Comparison of ENCODE assay signal across 13 cellular contexts in the genomic region with DNA sequence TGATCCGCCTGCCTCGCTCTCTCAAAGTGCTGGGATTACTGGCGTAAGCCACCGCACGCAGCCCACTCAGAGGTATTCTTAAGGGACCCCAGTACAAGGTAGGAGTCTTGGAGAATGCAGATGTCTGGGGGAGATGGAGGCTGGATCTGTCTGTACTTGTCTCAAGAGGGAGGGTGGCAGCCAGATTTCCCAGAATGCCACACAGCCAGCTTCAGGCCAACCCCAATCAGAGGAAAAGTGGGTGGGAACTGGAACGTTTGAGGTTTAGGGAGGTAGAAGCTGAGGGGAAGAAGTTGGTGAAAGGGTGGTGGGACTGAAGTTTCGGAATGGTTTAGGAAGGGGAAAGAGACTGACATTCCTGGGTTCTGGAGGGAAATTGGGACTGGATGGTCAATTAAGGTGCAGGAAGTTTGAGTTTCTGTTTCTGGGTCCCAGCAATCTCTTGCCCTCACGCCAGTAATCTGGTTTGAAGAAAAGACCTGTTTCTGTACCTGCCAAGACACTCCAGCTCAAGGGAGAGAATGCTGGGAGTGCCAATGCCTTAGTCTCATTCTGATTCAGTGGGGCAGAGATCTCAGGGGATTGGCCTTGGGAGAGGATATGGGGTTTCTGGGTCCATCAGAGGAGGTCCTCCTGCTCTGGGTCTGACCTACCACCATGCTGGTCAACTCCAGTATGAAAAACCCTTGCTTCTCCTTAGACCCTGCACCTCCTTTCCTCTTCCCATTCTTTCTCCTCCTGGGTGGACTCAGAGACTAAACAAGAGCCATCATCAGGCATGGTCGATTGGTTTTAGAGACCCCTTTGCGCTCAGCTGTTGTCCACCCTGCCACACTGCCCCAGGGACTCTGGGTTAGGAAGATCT. TPM values are rescaled to one million over a fixed set of nuclear protein-coding genes. Genes with fewer than 3 reads are reported as not detected.
DNase-seq lines count a peak whose midpoint lies in the region; ATAC-seq and TF ChIP-seq lines count a peak whose summit lies in the region.
"Had no signal": no experiment of that assay in that cellular context is flagged by ENCODE, and none has a peak within 500 bp of the region (broad histone marks: within the 10 kb centered on the region; RNA-seq: fewer than 3 reads in every experiment).

No MANE protein-coding gene starts in this region.

- H3K79me2 ChIP-seq in GM23338 (replicated peaks; ENCODE audit: insufficient read depth) (no peaks in the 10 kb centered on the region), hepatocyte (no peaks in the 10 kb centered on the region)

- H3K4me1 ChIP-seq in GM23338 (ENCODE audit: insufficient read depth), result peaks cover 50% of the 10 kb centered on the region
- H3K4me1 ChIP-seq in neuronal stem cell (ENCODE audit: control insufficient read depth in 2 of 2, insufficient read depth in 1 of 2, low read depth in 1 of 2, low read length in 2 of 2), result peaks cover 22 to 38% of the 10 kb centered on the region in 2 donors
- H3K4me1 ChIP-seq in testis, result peaks cover 3% of the 10 kb centered on the region
- H3K4me1 ChIP-seq in hepatocyte (ENCODE audit: insufficient read depth), result no peaks in the 10 kb centered on the region
- H3K4me1 ChIP-seq: SJSA1 had no signal

- intact Hi-C loops in testis (cut with DNase I; ENCODE audit: low total_unique reads), result no loop called here

- H3K4me2 ChIP-seq in GM23338, result peak overlapping the region; percentile 60; the same call in 1 of the 2 replicates
- H3K4me2 ChIP-seq in neuronal stem cell (ENCODE audit: insufficient read depth, low read length, poor library complexity, severe bottlenecking), result no peak overlapping the region
- H3K4me2 ChIP-seq in hepatocyte, result no peak overlapping the region

- H3K4me1 Mint-ChIP-seq in GM23338, result peaks cover 54% of the 10 kb centered on the region

- TF ChIP-seq POLR2A in testis (IDR thresholded peaks at IDR 0.05), result no peak

- H3K27ac ChIP-seq in GM23338 (ENCODE audit: low read depth), result no peak overlapping the region
- peak overlapping the region; percentile 75 for H3K27ac ChIP-seq in SK-N-MC
- H3K27ac ChIP-seq in neuronal stem cell (replicated peaks; ENCODE audit: low read length), result peak overlapping the region; percentile 0
- no peak overlapping the region for H3K27ac ChIP-seq in testis
- H3K27ac ChIP-seq in hepatocyte, result no peak overlapping the region
- H3K27ac ChIP-seq: cardiac muscle cell, SJSA1 had no signal

- peaks cover 18% of the 10 kb centered on the region for H3K27me3 ChIP-seq in GM23338 (ENCODE audit: insufficient read depth)
- H3K27me3 ChIP-seq in neuronal stem cell (ENCODE audit: control insufficient read depth in 3 of 3, insufficient read depth in 3 of 3, low read depth in 1 of 3, low read length in 3 of 3), result peaks cover 0 to 12% (median 0%) of the 10 kb centered on the region in 3 experiments
- no peaks in the 10 kb centered on the region for H3K27me3 ChIP-seq in testis
- H3K27me3 ChIP-seq in hepatocyte, result no peaks in the 10 kb centered on the region
- H3K27me3 ChIP-seq: cardiac muscle cell, SJSA1 had no signal

- peaks cover 6% of the 10 kb centered on the region for H3K79me1 ChIP-seq in neuronal stem cell (ENCODE audit: low read depth, low read length)

- no peaks in the 10 kb centered on the region for H3K9me3 Mint-ChIP-seq in GM23338

- no peak overlapping the region for H3K4me3 ChIP-seq in GM23338
- H3K4me3 ChIP-seq in SK-N-MC, result no peak overlapping the region
- peak overlapping the region; percentile 97 for H3K4me3 ChIP-seq in epithelial cell of esophagus (ENCODE audit: low read length)
- no peak overlapping the region for H3K4me3 ChIP-seq in neuronal stem cell (ENCODE audit: low read length in 2 of 2)
- no peak overlapping the region for H3K4me3 ChIP-seq in testis
- H3K4me3 ChIP-seq in hepatocyte, result no peak overlapping the region
- H3K4me3 ChIP-seq: cardiac muscle cell, SJSA1 had no signal

- H2AFZ ChIP-seq in GM23338 (no peak overlapping the region), neuronal stem cell (ENCODE audit: low read length) (no peak overlapping the region), hepatocyte (no peak overlapping the region)

- H3K36me3 Mint-ChIP-seq in GM23338 (ENCODE audit: low read depth), result peaks cover 25% of the 10 kb centered on the region

- no peak for ATAC-seq in GM23338

- H4K8ac ChIP-seq in neuronal stem cell (ENCODE audit: low read depth, low read length), result no peak overlapping the region

- H2AK5ac ChIP-seq in neuronal stem cell (ENCODE audit: low read depth, low read length), result no peak overlapping the region

- H4K20me1 ChIP-seq in GM23338 (replicated peaks; ENCODE audit: insufficient read depth) (no peaks in the 10 kb centered on the region; the same call in 1 of the 2 replicates), hepatocyte (ENCODE audit: insufficient read depth, poor library complexity, severe bottlenecking) (no peaks in the 10 kb centered on the region)

- H2BK5ac ChIP-seq in neuronal stem cell (ENCODE audit: low read length), result no peak overlapping the region

- H3K36me3 ChIP-seq in GM23338 (ENCODE audit: insufficient read depth) (no peaks in the 10 kb centered on the region), SK-N-MC (ENCODE audit: insufficient read depth, low read length) (peaks cover 26% of the 10 kb centered on the region), neuronal stem cell (replicated peaks in 1 of 2; ENCODE audit: control insufficient read depth in 2 of 2, insufficient read depth in 2 of 2, low read length in 2 of 2) (peaks cover 14 to 29% of the 10 kb centered on the region in 2 donors), testis (ENCODE audit: low read depth, missing control alignments) (no peaks in the 10 kb centered on the region), hepatocyte (replicated peaks; ENCODE audit: insufficient read depth, low read depth) (no peaks in the 10 kb centered on the region)

- 0 out of 3 replicates have a peak overlapping the region, but pooled peaks have one; percentile 9 for H3K4me3 Mint-ChIP-seq in GM23338

- no peak overlapping the region for H3K9ac ChIP-seq in SK-N-MC (ENCODE audit: insufficient read length)
- H3K9ac ChIP-seq in neuronal stem cell (ENCODE audit: low read depth, low read length, poor library complexity), result no peak overlapping the region

- no peak overlapping the region for H3K27ac Mint-ChIP-seq in GM23338

- H3K9me2 ChIP-seq in GM23338 (ENCODE audit: insufficient read depth), result 0 out of 2 replicates have a peak, but pooled peaks cover 9% of the 10 kb centered on the region
- no peaks in the 10 kb centered on the region for H3K9me2 ChIP-seq in hepatocyte (replicated peaks; ENCODE audit: insufficient read depth)

- H2BK15ac ChIP-seq in neuronal stem cell (ENCODE audit: low read length), result no peak overlapping the region

- H3K27me3 Mint-ChIP-seq in GM23338 (ENCODE audit: insufficient read depth, low read depth, poor library complexity), result peaks cover 20% of the 10 kb centered on the region

- H3K9me3 ChIP-seq in SK-N-MC (ENCODE audit: low read depth, low read length) (no peaks in the 10 kb centered on the region), neuronal stem cell (replicated peaks in 1 of 2; ENCODE audit: control insufficient read depth in 2 of 2, insufficient read depth in 1 of 2, low read depth in 1 of 2, low read length in 2 of 2) (no peaks in the 10 kb centered on the region), testis (no peaks in the 10 kb centered on the region), hepatocyte (ENCODE audit: low read depth) (no peaks in the 10 kb centered on the region)
- H3K9me3 ChIP-seq: SJSA1 had no signal

- peaks cover 13% of the 10 kb centered on the region; the same call in 1 of the 2 replicates for H3F3A ChIP-seq in GM23338 (replicated peaks; ENCODE audit: low read depth)

- no peak overlapping the region for H3K23ac ChIP-seq in neuronal stem cell (ENCODE audit: low read depth, low read length, poor library complexity)

- H2BK12ac ChIP-seq in neuronal stem cell (ENCODE audit: low read length), result no peak overlapping the region

- no peak overlapping the region for H3K14ac ChIP-seq in neuronal stem cell (ENCODE audit: low read length)

- 100% methylated on average over 1 of the region's 10 CpGs; no CpG with 5 or more reads in 1 of the 2 donors for WGBS in neuronal stem cell (ENCODE audit: extremely low coverage in 2 of 2, insufficient read length in 2 of 2, insufficient replicate concordance in 1 of 2), 2 donors
- 82 to 84% methylated on average over 10 of the region's 10 CpGs for WGBS in testis, 2 donors
- WGBS in hepatocyte (ENCODE audit: low lambda C conversion rate, missing lambda C conversion rate), result 88% methylated on average over 10 of the region's 10 CpGs

- peak overlapping the region; percentile 20 for H3K18ac ChIP-seq in neuronal stem cell (ENCODE audit: low read length)

- no peak overlapping the region for H3K4ac ChIP-seq in neuronal stem cell (ENCODE audit: low read length)

- no peak for DNase-seq in GM23338 (ENCODE audit: low spot score)
- no peak for DNase-seq in SK-N-MC (ENCODE audit: low read depth, low spot score)
- DNase-seq in epithelial cell of esophagus (ENCODE audit: low read depth), result peak; percentile 67
- DNase-seq in neuronal stem cell (ENCODE audit: low spot score), result no peak
- no peak for DNase-seq in testis
- no peak for DNase-seq in RKO (ENCODE audit: low spot score)
- no peak for DNase-seq in hepatocyte (ENCODE audit: low spot score)
- DNase-seq in central memory CD4-positive, alpha-beta T cell, result no peak
- DNase-seq: stimulated activated CD4-positive, alpha-beta T cell treated with anti-CD3 and anti-CD28 coated beads, Interleukin-2, amount 100 ng/mL, for 24 hours had no signal

- no peak overlapping the region for H2BK120ac ChIP-seq in neuronal stem cell (ENCODE audit: low read depth, low read length)

- no peak overlapping the region for H4K91ac ChIP-seq in neuronal stem cell (ENCODE audit: low read depth, low read length, poor library complexity)

- TF ChIP-seq CTCF in GM23338 (conservative IDR thresholded peaks at IDR 0.05; ENCODE audit: low read depth in 2 of 2) (no peak), epithelial cell of esophagus (IDR thresholded peaks at IDR 0.05; ENCODE audit: insufficient read depth, low read depth, low read length, missing control alignments) (no peak), testis (IDR thresholded peaks at IDR 0.05) (no peak), hepatocyte (IDR thresholded peaks at IDR 0.05; ENCODE audit: poor library complexity) (no peak)

RNA-seq across cellular contexts. Expression of a gene that starts 8.2 kb away (rescaled TPM):
- total RNA-seq in GM23338 (2014; rRNA removed; shearing (Covaris generic)), result 10.9 and 22.3 TPM in 2 replicates
- polyA plus RNA-seq in GM23338 (2016; fragmentation: Nextera tagmentation; extraction: Ambion mirVana) (19.6 and 21.7 TPM in 2 replicates), testis (ENCODE audit: insufficient read depth, low read depth, low replicate concordance) (10.9 TPM), hepatocyte (4.2 and 4.6 TPM in 2 replicates)
- 60.0 TPM for polyA plus RNA-seq in neuronal stem cell (2013, experiment 1 of 2)
- 56.5 TPM for polyA plus RNA-seq in neuronal stem cell (2013, experiment 2 of 2)
- total RNA-seq in testis (1 to 10 TPM; 3.5 to 5.6 TPM), hepatocyte (2.2 and 5.6 TPM in 2 replicates)

RNA-seq across cellular contexts. Expression of a gene that starts 26.3 kb away (rescaled TPM):
- total RNA-seq in GM23338 (2014; rRNA removed; shearing (Covaris generic)), result 23.7 and 24.2 TPM in 2 replicates
- polyA plus RNA-seq in GM23338 (2016; fragmentation: Nextera tagmentation; extraction: Ambion mirVana) (5.9 and 7.3 TPM in 2 replicates), testis (ENCODE audit: insufficient read depth, low read depth, low replicate concordance) (16.3 TPM), hepatocyte (53.6 and 57.2 TPM in 2 replicates)
- 37.3 TPM for polyA plus RNA-seq in neuronal stem cell (2013, experiment 1 of 2)
- 38.6 TPM for polyA plus RNA-seq in neuronal stem cell (2013, experiment 2 of 2)
- total RNA-seq in testis (10 to 100 TPM in 1 of 2 donors, 1 to 10 TPM in 1; 9.0 to 10.7 TPM), hepatocyte (31.3 and 45.7 TPM in 2 replicates)

RNA-seq across cellular contexts. Expression of a gene that starts 28.4 kb away (rescaled TPM):
- not detected in 2 replicates for total RNA-seq in GM23338 (2014; rRNA removed; shearing (Covaris generic))
- polyA plus RNA-seq in GM23338 (2016; fragmentation: Nextera tagmentation; extraction: Ambion mirVana) (not detected in 2 replicates), testis (ENCODE audit: insufficient read depth, low read depth, low replicate concordance) (0.58 TPM), hepatocyte (not detected in 2 replicates)
- polyA plus RNA-seq in neuronal stem cell (2013, experiment 1 of 2), result 0.03 TPM
- polyA plus RNA-seq in neuronal stem cell (2013, experiment 2 of 2), result 0.04 TPM
- total RNA-seq in testis (under 1 TPM in 1 of 2 donors, not detected in 1; 0.43 TPM), hepatocyte (0.07 TPM in 1 of 2 replicates, not detected in the other)
- total RNA-seq: glomerular endothelial cell, SJSA1 had no signal
- polyA plus RNA-seq: BJ, cardiac muscle cell had no signal

Comparison
In these comparisons a context has a peak if more than half of its experiments do, and no peak if none do; other contexts are left out.
1. H3K27ac ChIP-seq: peak in SK-N-MC (single experiment) and neuronal stem cell (single experiment); none in GM23338 (single experiment), testis (0 of 2) and hepatocyte (single experiment).